In genomic region chr13:52136763-52137162, GRCh38 we compare ENCODE assay signal across 35 cellular contexts. TPM values are rescaled to one million over a fixed set of nuclear protein-coding genes. Genes with fewer than 3 reads are reported as not detected.
"Had no signal": no experiment of that assay in that cellular context is flagged by ENCODE, and none has a peak within 500 bp of the region (broad histone marks: within the 10 kb centered on the region; RNA-seq: fewer than 3 reads in every experiment).

No MANE protein-coding gene starts in this region.

- H3K4me1 ChIP-seq: Peyer's patch, SJSA1 had no signal

- ATAC-seq: activated CD8-positive, alpha-beta T cell treated with anti-CD3 and anti-CD28 coated beads for 36 hours; activated T-cell treated with anti-CD3 and anti-CD28 coated beads, Interleukin-2, amount 50 U/mL, for 72 hours; activated T-helper 17 cell treated with anti-CD3 and anti-CD28 coated beads, Interleukin-2, amount 50 U/mL, for 72 hours; PC-3; SK-N-SH treated with all-trans-retinoic acid at 6 μM for 48 hours had no signal

- DNase-seq: activated CD4-positive, alpha-beta T cell treated with anti-CD3 and anti-CD28 coated beads, Interleukin-2, amount 50 U/mL, for 4 hours; activated CD4-positive, CD25-positive, alpha-beta regulatory T cell; activated CD8-positive, alpha-beta T cell treated with anti-CD3 and anti-CD28 coated beads for 36 hours; activated effector memory CD4-positive, alpha-beta T cell treated with anti-CD3 and anti-CD28 coated beads, Interleukin-2, amount 50 U/mL, for 16 hours; activated naive CD4-positive, alpha-beta T cell; activated naive CD4-positive, alpha-beta T cell treated with anti-CD3 and anti-CD28 coated beads, Interleukin-2, amount 50 U/mL, for 16 hours; activated naive CD8-positive, alpha-beta T cell treated with anti-CD3 and anti-CD28 coated beads for 36 hours; activated T-cell treated with anti-CD3 and anti-CD28 coated beads, Interleukin-2, amount 50 U/mL, for 1 hour; activated T-cell treated with anti-CD3 and anti-CD28 coated beads, Interleukin-2, amount 50 U/mL, for 72 hours; amniotic stem cell; aorta; brain microvascular endothelial cell; central memory CD4-positive, alpha-beta T cell; Karpas-422; NCI-H1105; NCI-H1417 treated with DMSO at 0.1 percent for 48 hours; NCI-H187 treated with DMSO at 0.1 percent for 48 hours; NCI-H2081 treated with DMSO at 0.1 percent for 48 hours; NCI-H226; NCI-H446 treated with DMSO at 0.1 percent for 48 hours; NCI-H524; PC-3; Peyer's patch; RPMI8226; SHP77 treated with DMSO at 0.1 percent for 48 hours; SW 1271; T-helper 1 cell; T-helper 2 cell; T-helper 9 cell; WERI-Rb-1 had no signal

- H3K27ac ChIP-seq: brain microvascular endothelial cell, Peyer's patch, SJSA1, WERI-Rb-1 had no signal

- H3K4me3 ChIP-seq: Peyer's patch, SJSA1 had no signal

- H3K36me3 ChIP-seq: brain microvascular endothelial cell, WERI-Rb-1 had no signal

- H3K27me3 ChIP-seq: brain microvascular endothelial cell, Peyer's patch, SJSA1 had no signal

- H3K9me3 ChIP-seq: Peyer's patch, SJSA1 had no signal

RNA-seq across cellular contexts. Expression of gene NEK5, which starts 7.9 kb away (rescaled TPM):
- total RNA-seq: activated CD4-positive, alpha-beta T cell treated with anti-CD3 and anti-CD28 coated beads, Interleukin-2, amount 10 ng/mL, durations not matched to agents 24 days and 14 days; activated CD8-positive, alpha-beta memory T cell treated with anti-CD3 and anti-CD28 coated beads for 36 hours; activated T-helper 17 cell treated with anti-CD3 and anti-CD28 coated beads, Interleukin-2, amount 50 U/mL, for 72 hours; SJSA1 had no signal
